1 cellular context compared by ENCODE assay signal in the genomic region with DNA sequence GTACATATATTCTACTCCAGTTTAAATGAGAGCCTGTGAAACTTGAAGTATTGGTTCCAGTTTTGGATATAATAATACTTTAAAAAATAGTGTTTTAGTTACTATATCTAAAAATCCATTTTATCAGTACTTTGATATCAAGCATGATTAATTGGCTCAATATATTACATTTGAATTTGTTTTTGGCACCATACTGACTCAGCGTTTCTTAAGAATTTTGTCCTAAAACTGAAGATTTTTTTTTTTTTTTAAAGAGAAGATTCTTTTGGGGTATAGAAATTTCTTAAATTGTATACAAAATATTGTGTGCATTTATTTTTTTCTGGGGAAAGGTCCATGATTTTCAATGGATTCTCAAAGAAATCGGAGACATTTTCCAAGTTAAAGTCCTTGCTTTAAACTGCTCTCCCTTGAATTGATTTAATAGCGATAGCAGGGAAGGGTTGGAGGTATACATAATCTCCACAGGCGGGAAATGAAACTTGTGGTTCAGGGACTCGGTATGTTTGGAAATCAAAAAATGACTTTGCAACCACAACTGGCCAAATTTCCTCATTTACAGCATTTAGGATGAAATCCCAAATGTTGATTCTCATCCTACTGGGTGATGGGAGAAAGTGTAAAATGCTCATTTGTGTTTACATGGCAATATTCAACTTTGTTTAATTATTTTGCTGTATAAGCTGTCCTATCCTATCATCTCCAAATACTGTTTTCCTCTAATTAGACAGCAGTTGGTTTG.
TF ChIP-seq lines count a peak whose summit lies in the region.

No MANE protein-coding gene starts in this region.

TF ChIP-seq in SK-N-SH treated with all-trans-retinoic acid at 6 μM for 48 hours, 23 proteins besides CTCF, POLR2A, EP300 and RAD21:
- TF ChIP-seq, protein P1, sequence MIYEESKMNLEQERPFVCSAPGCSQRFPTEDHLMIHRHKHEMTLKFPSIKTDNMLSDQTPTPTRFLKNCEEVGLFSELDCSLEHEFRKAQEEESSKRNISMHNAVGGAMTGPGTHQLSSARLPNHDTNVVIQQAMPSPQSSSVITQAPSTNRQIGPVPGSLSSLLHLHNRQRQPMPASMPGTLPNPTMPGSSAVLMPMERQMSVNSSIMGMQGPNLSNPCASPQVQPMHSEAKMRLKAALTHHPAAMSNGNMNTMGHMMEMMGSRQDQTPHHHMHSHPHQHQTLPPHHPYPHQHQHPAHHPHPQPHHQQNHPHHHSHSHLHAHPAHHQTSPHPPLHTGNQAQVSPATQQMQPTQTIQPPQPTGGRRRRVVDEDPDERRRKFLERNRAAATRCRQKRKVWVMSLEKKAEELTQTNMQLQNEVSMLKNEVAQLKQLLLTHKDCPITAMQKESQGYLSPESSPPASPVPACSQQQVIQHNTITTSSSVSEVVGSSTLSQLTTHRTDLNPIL (CRISPR knock-in tag; IDR thresholded peaks at IDR 0.05; ENCODE audit: low read depth), result no peak
- TF ChIP-seq, protein P2, sequence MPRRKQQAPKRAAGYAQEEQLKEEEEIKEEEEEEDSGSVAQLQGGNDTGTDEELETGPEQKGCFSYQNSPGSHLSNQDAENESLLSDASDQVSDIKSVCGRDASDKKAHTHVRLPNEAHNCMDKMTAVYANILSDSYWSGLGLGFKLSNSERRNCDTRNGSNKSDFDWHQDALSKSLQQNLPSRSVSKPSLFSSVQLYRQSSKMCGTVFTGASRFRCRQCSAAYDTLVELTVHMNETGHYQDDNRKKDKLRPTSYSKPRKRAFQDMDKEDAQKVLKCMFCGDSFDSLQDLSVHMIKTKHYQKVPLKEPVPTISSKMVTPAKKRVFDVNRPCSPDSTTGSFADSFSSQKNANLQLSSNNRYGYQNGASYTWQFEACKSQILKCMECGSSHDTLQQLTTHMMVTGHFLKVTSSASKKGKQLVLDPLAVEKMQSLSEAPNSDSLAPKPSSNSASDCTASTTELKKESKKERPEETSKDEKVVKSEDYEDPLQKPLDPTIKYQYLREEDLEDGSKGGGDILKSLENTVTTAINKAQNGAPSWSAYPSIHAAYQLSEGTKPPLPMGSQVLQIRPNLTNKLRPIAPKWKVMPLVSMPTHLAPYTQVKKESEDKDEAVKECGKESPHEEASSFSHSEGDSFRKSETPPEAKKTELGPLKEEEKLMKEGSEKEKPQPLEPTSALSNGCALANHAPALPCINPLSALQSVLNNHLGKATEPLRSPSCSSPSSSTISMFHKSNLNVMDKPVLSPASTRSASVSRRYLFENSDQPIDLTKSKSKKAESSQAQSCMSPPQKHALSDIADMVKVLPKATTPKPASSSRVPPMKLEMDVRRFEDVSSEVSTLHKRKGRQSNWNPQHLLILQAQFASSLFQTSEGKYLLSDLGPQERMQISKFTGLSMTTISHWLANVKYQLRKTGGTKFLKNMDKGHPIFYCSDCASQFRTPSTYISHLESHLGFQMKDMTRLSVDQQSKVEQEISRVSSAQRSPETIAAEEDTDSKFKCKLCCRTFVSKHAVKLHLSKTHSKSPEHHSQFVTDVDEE (CRISPR knock-in tag; IDR thresholded peaks at IDR 0.05), result no peak
- TF ChIP-seq, protein P3, sequence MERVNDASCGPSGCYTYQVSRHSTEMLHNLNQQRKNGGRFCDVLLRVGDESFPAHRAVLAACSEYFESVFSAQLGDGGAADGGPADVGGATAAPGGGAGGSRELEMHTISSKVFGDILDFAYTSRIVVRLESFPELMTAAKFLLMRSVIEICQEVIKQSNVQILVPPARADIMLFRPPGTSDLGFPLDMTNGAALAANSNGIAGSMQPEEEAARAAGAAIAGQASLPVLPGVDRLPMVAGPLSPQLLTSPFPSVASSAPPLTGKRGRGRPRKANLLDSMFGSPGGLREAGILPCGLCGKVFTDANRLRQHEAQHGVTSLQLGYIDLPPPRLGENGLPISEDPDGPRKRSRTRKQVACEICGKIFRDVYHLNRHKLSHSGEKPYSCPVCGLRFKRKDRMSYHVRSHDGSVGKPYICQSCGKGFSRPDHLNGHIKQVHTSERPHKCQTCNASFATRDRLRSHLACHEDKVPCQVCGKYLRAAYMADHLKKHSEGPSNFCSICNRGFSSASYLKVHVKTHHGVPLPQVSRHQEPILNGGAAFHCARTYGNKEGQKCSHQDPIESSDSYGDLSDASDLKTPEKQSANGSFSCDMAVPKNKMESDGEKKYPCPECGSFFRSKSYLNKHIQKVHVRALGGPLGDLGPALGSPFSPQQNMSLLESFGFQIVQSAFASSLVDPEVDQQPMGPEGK (CRISPR knock-in tag; IDR thresholded peaks at IDR 0.05; ENCODE audit: borderline replicate concordance), result no peak
- TF ChIP-seq ZFP30 (CRISPR knock-in tag; IDR thresholded peaks at IDR 0.05) (no peak), CSDC2 (CRISPR knock-in tag; IDR thresholded peaks at IDR 0.05) (no peak), RARB (CRISPR knock-in tag; IDR thresholded peaks at IDR 0.05) (no peak), GLIS3 (CRISPR knock-in tag; IDR thresholded peaks at IDR 0.05) (no peak), PPARA (CRISPR knock-in tag; IDR thresholded peaks at IDR 0.05; ENCODE audit: borderline replicate concordance) (no peak), ZNF8 (CRISPR knock-in tag; IDR thresholded peaks at IDR 0.05) (no peak), ZNF565 (CRISPR knock-in tag; conservative IDR thresholded peaks at IDR 0.05; ENCODE audit: low read depth) (no peak), ESRRG (CRISPR knock-in tag; IDR thresholded peaks at IDR 0.05) (no peak), TCF4 (CRISPR knock-in tag; IDR thresholded peaks at IDR 0.05; ENCODE audit: borderline replicate concordance) (no peak), ARNTL (CRISPR knock-in tag; IDR thresholded peaks at IDR 0.05; ENCODE audit: borderline replicate concordance, low read depth) (no peak)
